ENCODE assay signal across 14 cellular contexts in genomic region chr12:62772556-62772955, GRCh38.
DNase-seq lines count a peak whose midpoint lies in the region; ATAC-seq, FAIRE-seq and TF ChIP-seq lines count a peak whose summit lies in the region.
"Had no signal": no experiment of that assay in that cellular context is flagged by ENCODE, and none has a peak within 500 bp of the region (broad histone marks: within the 10 kb centered on the region; RNA-seq: fewer than 3 reads in every experiment).

No MANE protein-coding gene starts in this region.

- no peaks in the 10 kb centered on the region for H3K27me3 ChIP-seq in MG63
- no peaks in the 10 kb centered on the region for H3K27me3 ChIP-seq in bronchial epithelial cell (ENCODE audit: control insufficient read depth, insufficient read depth, low read length)
- H3K27me3 ChIP-seq in aorta (ENCODE audit: control insufficient read depth in 1 of 2, insufficient read depth in 2 of 2, low read length in 1 of 2) = no peaks in the 10 kb centered on the region
- no peaks in the 10 kb centered on the region for H3K27me3 ChIP-seq in vagina
- H3K27me3 ChIP-seq: BE2C had no signal

- peak; percentile 67 for DNase-seq in ELR (ENCODE audit: low read depth)
- DNase-seq in MG63 = peak; percentile 70
- DNase-seq in bronchial epithelial cell (ENCODE audit: low read depth) = peak; percentile 42
- peak; percentile 89 for DNase-seq in myocyte (ENCODE audit: low read depth)
- DNase-seq in aorta = no peak
- no peak for DNase-seq in vagina (ENCODE audit: extremely low spot score in 2 of 2)
- no peak for DNase-seq in NCI-H2107 treated with DMSO at 0.1 percent for 48 hours (lab: John Stamatoyannopoulos, UW; ENCODE audit: unreplicated experiment)
- DNase-seq: activated CD4-positive, alpha-beta T cell treated with anti-CD3 and anti-CD28 coated beads, Interleukin-2, amount 10 ng/mL, durations not matched to agents 24 days and 14 days; BE2C; natural killer cell; NCI-H69; stimulated activated naive CD8-positive, alpha-beta T cell treated with anti-CD3 and anti-CD28 coated beads, Interleukin-15, Interleukin-2, amounts not matched to agents 100 U/mL and 50 U/mL, for 24 hours had no signal

- no peak for FAIRE-seq in bronchial epithelial cell (lab: Jason Lieb, UNC)
- FAIRE-seq: GM18507 had no signal

- 93% methylated on average over 4 of the region's 4 CpGs for WGBS in aorta, 2 donors

- H3K4me3 ChIP-seq in MG63 (no peak overlapping the region), bronchial epithelial cell (ENCODE audit: low read depth, low read length) (no peak overlapping the region), aorta (ENCODE audit: low read length in 2 of 2) (no peak overlapping the region), vagina (no peak overlapping the region)

- H3K36me3 ChIP-seq in MG63 (no peaks in the 10 kb centered on the region), bronchial epithelial cell (ENCODE audit: control insufficient read depth, insufficient read depth, low read length) (no peaks in the 10 kb centered on the region), aorta (ENCODE audit: control insufficient read depth in 1 of 2, insufficient read depth in 2 of 2, low read length in 1 of 2) (no peaks in the 10 kb centered on the region), vagina (no peaks in the 10 kb centered on the region)
- H3K36me3 ChIP-seq: BE2C had no signal

- H3K27ac ChIP-seq in aorta (ENCODE audit: low read depth in 1 of 2, low read length in 2 of 2) (no peak overlapping the region), vagina (no peak overlapping the region)

- TF ChIP-seq POLR2A in vagina (IDR thresholded peaks at IDR 0.05) = no peak

- no peak for ATAC-seq in aorta (ENCODE audit: low FRiP score)
- ATAC-seq: activated naive CD4-positive, alpha-beta T cell treated with anti-CD3 and anti-CD28 coated beads, Interleukin-2, amount 50 U/mL, for 72 hours; natural killer cell; stimulated activated naive CD8-positive, alpha-beta T cell treated with anti-CD3 and anti-CD28 coated beads, Interleukin-15, Interleukin-2, amounts not matched to agents 100 U/mL and 50 U/mL, for 24 hours had no signal

- H3K4me1 ChIP-seq in aorta (ENCODE audit: control insufficient read depth in 1 of 2, insufficient read depth in 2 of 2, low read length in 2 of 2) (no peaks in the 10 kb centered on the region), vagina (no peaks in the 10 kb centered on the region)
- H3K4me1 ChIP-seq: BE2C had no signal

- intact Hi-C loops in aorta (cut with DNase I) = no loop called here
- intact Hi-C loops in vagina (cut with DNase I) = no loop called here

- no peak for TF ChIP-seq CTCF in bronchial epithelial cell (IDR thresholded peaks at IDR 0.05; ENCODE audit: insufficient read depth, low read length, severe bottlenecking)
- TF ChIP-seq CTCF in vagina (IDR thresholded peaks at IDR 0.05) = no peak

- no peaks in the 10 kb centered on the region for H3K9me3 ChIP-seq in MG63
- H3K9me3 ChIP-seq in aorta (ENCODE audit: control insufficient read depth, low read length) = no peaks in the 10 kb centered on the region
- no peaks in the 10 kb centered on the region for H3K9me3 ChIP-seq in vagina
- H3K9me3 ChIP-seq: BE2C had no signal

Comparison
In these comparisons a context has a peak if more than half of its experiments do, and no peak if none do; other contexts are left out.
1. DNase-seq: peak in ELR (single experiment), MG63 (single experiment), bronchial epithelial cell (single experiment) and myocyte (single experiment); none in aorta (0 of 2), vagina (0 of 2) and NCI-H2107 treated with DMSO at 0.1 percent for 48 hours (single experiment).